ENCODE assay signal across 24 cellular contexts in the genomic region with DNA sequence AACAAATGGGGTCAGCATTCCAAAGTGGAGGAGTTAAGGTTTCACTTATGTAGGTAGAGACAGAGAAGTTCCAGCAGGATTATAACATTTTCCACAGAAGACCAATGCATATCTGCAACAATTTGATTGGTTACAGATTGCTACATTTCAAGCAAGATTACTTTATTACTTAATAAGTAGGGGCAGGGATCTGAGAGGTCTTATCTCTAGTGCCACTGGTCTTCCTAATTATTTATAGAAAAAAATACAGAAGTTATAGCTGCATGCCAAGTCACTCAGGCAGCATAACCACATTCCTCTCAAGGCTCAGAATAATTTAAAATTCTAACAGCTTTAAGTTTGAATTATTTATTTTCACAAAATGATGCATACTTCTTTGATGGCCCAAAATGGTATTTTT.
"Had no signal": no experiment of that assay in that cellular context is flagged by ENCODE, and none has a peak within 500 bp of the region (broad histone marks: within the 10 kb centered on the region; RNA-seq: fewer than 3 reads in every experiment).

No MANE protein-coding gene starts in this region.

- ATAC-seq: activated CD4-positive, CD25-positive, alpha-beta regulatory T cell treated with anti-CD3 and anti-CD28 coated beads, Interleukin-2, amount 50 U/mL, for 24 hours; activated CD8-positive, alpha-beta memory T cell treated with anti-CD3 and anti-CD28 coated beads, Interleukin-2, amount 10 ng/mL, durations not matched to agents 7 days and 5 days; activated CD8-positive, alpha-beta T cell treated with anti-CD3 and anti-CD28 coated beads for 36 hours; activated naive CD8-positive, alpha-beta T cell treated with anti-CD3 and anti-CD28 coated beads, Interleukin-2, amount 50 U/mL, for 24 hours; left lobe of liver; naive thymus-derived CD8-positive, alpha-beta T cell; sciatic nerve; stimulated activated memory B cell treated with anti-CD40 and anti-IgM and Interleukin-4, amounts not matched to agents 10 μg/mL and 1 μg/mL and 100 μg/mL, for 72 hours had no signal

- H3K27me3 ChIP-seq: neural progenitor cell, stomach, suprapubic skin, tibial nerve had no signal

- H2AFZ ChIP-seq: neural progenitor cell had no signal

- H3K9me3 ChIP-seq: stomach, suprapubic skin, tibial nerve had no signal

- DNase-seq: activated CD4-positive, alpha-beta T cell treated with anti-CD3 and anti-CD28 coated beads, Interleukin-2, amount 10 ng/mL, durations not matched to agents 24 days and 14 days; activated CD8-positive, alpha-beta memory T cell treated with anti-CD3 and anti-CD28 coated beads, Interleukin-2, amount 10 ng/mL, durations not matched to agents 7 days and 5 days; activated CD8-positive, alpha-beta T cell treated with anti-CD3 and anti-CD28 coated beads for 36 hours; activated effector memory CD4-positive, alpha-beta T cell treated with anti-CD3 and anti-CD28 coated beads, Interleukin-2, amount 50 U/mL, for 16 hours; activated naive CD4-positive, alpha-beta T cell treated with anti-CD3 and anti-CD28 coated beads, Interleukin-2, amount 10 ng/mL, durations not matched to agents 7 days and 5 days; activated naive CD8-positive, alpha-beta T cell treated with anti-CD3 and anti-CD28 coated beads, Interleukin-2, amount 50 U/mL, for 24 hours; activated T-cell treated with anti-CD3 and anti-CD28 coated beads for 4 hours; effector CD4-positive, alpha-beta T cell; foreskin fibroblast; kidney; naive thymus-derived CD8-positive, alpha-beta T cell; posterior cingulate gyrus; small intestine; stimulated activated CD4-positive, alpha-beta T cell treated with anti-CD3 and anti-CD28 coated beads, Interleukin-15, amount 100 ng/mL, for 24 hours; stomach; T1000 had no signal

- H3K4me2 ChIP-seq: neural progenitor cell had no signal

- H3K27ac ChIP-seq: suprapubic skin, tibial nerve, VCaP had no signal

- H3K36me3 ChIP-seq: suprapubic skin had no signal

- H3K4me3 ChIP-seq: neural progenitor cell, stomach, suprapubic skin, tibial nerve had no signal

- H3K9ac ChIP-seq: neural progenitor cell had no signal
